ENCODE assay signal across 21 cellular contexts in genomic region chr12:115049617-115050016, GRCh38.
DNase-seq lines count a peak whose midpoint lies in the region; ATAC-seq, FAIRE-seq and TF ChIP-seq lines count a peak whose summit lies in the region.
"Had no signal": no experiment of that assay in that cellular context is flagged by ENCODE, and none has a peak within 500 bp of the region (broad histone marks: within the 10 kb centered on the region; RNA-seq: fewer than 3 reads in every experiment).

No MANE protein-coding gene starts in this region.

- H3K27ac ChIP-seq in SK-N-SH (ENCODE audit: low read depth in 2 of 2, low read length in 1 of 2) (no peak overlapping the region), PC-3 (ENCODE audit: low read length) (no peak overlapping the region)
- H3K27ac ChIP-seq: 22Rv1; BLaER1 treated with 17β-estradiol and CSF1 and Interleukin-3, amounts not matched to agents 10 nM and 100 nM had no signal

- H3F3A ChIP-seq in SK-N-SH (replicated peaks; ENCODE audit: insufficient read depth) (no peaks in the 10 kb centered on the region), PC-3 (ENCODE audit: low read length, unreplicated experiment) (no peaks in the 10 kb centered on the region)

- H4K20me1 ChIP-seq in SK-N-SH (ENCODE audit: insufficient read depth) = no peaks in the 10 kb centered on the region
- no peaks in the 10 kb centered on the region for H4K20me1 ChIP-seq in PC-3 (ENCODE audit: low read length)
- H4K20me1 ChIP-seq: BLaER1 treated with 17β-estradiol and CSF1 and Interleukin-3, amounts not matched to agents 10 nM and 100 nM had no signal

- H3K9me2 ChIP-seq in SK-N-SH (no peaks in the 10 kb centered on the region), PC-3 (replicated peaks; ENCODE audit: low read length) (no peaks in the 10 kb centered on the region)

- WGBS in SK-N-SH (ENCODE audit: low lambda C conversion rate) = 90% methylated on average over 4 of the region's 4 CpGs

- no peak overlapping the region for H3K4me2 ChIP-seq in SK-N-SH
- H3K4me2 ChIP-seq in PC-3 (ENCODE audit: low read length) = no peak overlapping the region
- H3K4me2 ChIP-seq: BLaER1 treated with 17β-estradiol and CSF1 and Interleukin-3, amounts not matched to agents 10 nM and 100 nM had no signal

- H2AFZ ChIP-seq in SK-N-SH (ENCODE audit: low read depth) (no peak overlapping the region), PC-3 (ENCODE audit: low read length) (no peak overlapping the region)

- no peak for ATAC-seq in SK-N-SH treated with all-trans-retinoic acid at 6 μM for 48 hours
- no peak for ATAC-seq in PC-3
- ATAC-seq in GM21825 (IDR thresholded peaks at IDR 0.05; ENCODE audit: unreplicated experiment) = no peak

- intact Hi-C loops in PC-3 (cut with micrococcal nuclease) = no loop called here

- CTCF ChIA-PET in SK-N-SH (lab: Yijun Ruan, JAX) (no interaction called here), PC-3 (lab: Charles Lee) (no interaction called here)

- H3K9ac ChIP-seq in SK-N-SH (no peak overlapping the region), PC-3 (ENCODE audit: low read length) (no peak overlapping the region)
- H3K9ac ChIP-seq: BLaER1 treated with 17β-estradiol and CSF1 and Interleukin-3, amounts not matched to agents 10 nM and 100 nM had no signal

- H3K4me1 ChIP-seq in SK-N-SH (ENCODE audit: control insufficient read depth in 1 of 2, insufficient read depth in 2 of 2, low read depth in 1 of 2, low read length in 1 of 2) = no peaks in the 10 kb centered on the region
- H3K4me1 ChIP-seq in PC-3 (ENCODE audit: insufficient read depth, low read length) = no peaks in the 10 kb centered on the region
- H3K4me1 ChIP-seq: BLaER1 treated with 17β-estradiol and CSF1 and Interleukin-3, amounts not matched to agents 10 nM and 100 nM had no signal

- DNase-seq in SK-N-SH = no peak
- peak; percentile 13 for DNase-seq in PC-3
- peak; percentile 12 to 34 for DNase-seq in cardiac fibroblast (ENCODE audit: low read depth in 2 of 2)
- peak; percentile 28 for DNase-seq in left kidney (ENCODE audit: low read depth, low spot score)
- DNase-seq in frontal cortex (ENCODE audit: low spot score in 2 of 2) = no peak
- DNase-seq in Kasumi-1 (lab: John Stamatoyannopoulos, UW) = no peak
- DNase-seq: DMS153, HCEC 1CT, KG1, MM.1S, NCI-H1105, NCI-H187, NCI-H446 treated with DMSO at 0.1 percent for 48 hours, NCI-H748 treated with DMSO at 0.1 percent for 48 hours, SHP77 treated with DMSO at 0.1 percent for 48 hours had no signal

- H3K36me3 ChIP-seq in SK-N-SH (replicated peaks in 1 of 2; ENCODE audit: control insufficient read depth in 1 of 2, insufficient read depth in 2 of 2, low read length in 1 of 2) = no peaks in the 10 kb centered on the region
- H3K36me3 ChIP-seq in PC-3 (ENCODE audit: low read depth, low read length) = no peaks in the 10 kb centered on the region
- H3K36me3 ChIP-seq: BLaER1 treated with 17β-estradiol and CSF1 and Interleukin-3, amounts not matched to agents 10 nM and 100 nM had no signal

- no peak for FAIRE-seq in frontal cortex (lab: Jason Lieb, UNC)
- FAIRE-seq: HTR-8/SVneo, RCC 7860 had no signal

- POLR2A ChIA-PET in SK-N-SH (lab: Yijun Ruan, JAX) (no interaction called here), PC-3 (lab: Charles Lee; ENCODE audit: unreplicated experiment) (interaction anchor here (0.6 kb wide), 1 partner anchor 97 kb away, joined by 4 read pairs; no protein-coding TSS in a partner anchor)

- BruUV-seq in PC-3 (replicated peaks; lab: Mats Ljungman, UMichigan) = no TSS peak

- TF ChIP-seq CTCF in SK-N-SH (IDR thresholded peaks at IDR 0.05) (no peak), PC-3 (conservative IDR thresholded peaks at IDR 0.05; ENCODE audit: low read depth, low read length) (no peak), cardiac fibroblast (IDR thresholded peaks at IDR 0.05; ENCODE audit: low read depth, low read length) (no peak)

- H3K4me3 ChIP-seq in SK-N-SH (ENCODE audit: low read depth in 2 of 2, low read length in 1 of 2) (no peak overlapping the region), PC-3 (ENCODE audit: low read length) (no peak overlapping the region), cardiac fibroblast (replicated peaks in 1 of 2; ENCODE audit: low read depth in 2 of 2, low read length in 2 of 2) (no peak overlapping the region)
- H3K4me3 ChIP-seq: BLaER1 treated with 17β-estradiol and CSF1 and Interleukin-3, amounts not matched to agents 10 nM and 100 nM had no signal

- no peaks in the 10 kb centered on the region for H3K79me2 ChIP-seq in SK-N-SH (ENCODE audit: insufficient read depth)
- H3K79me2 ChIP-seq in PC-3 (ENCODE audit: low read length) = no peaks in the 10 kb centered on the region

- no peak for TF ChIP-seq EP300 in SK-N-SH (IDR thresholded peaks at IDR 0.05; ENCODE audit: borderline replicate concordance in 1 of 2, low read depth in 1 of 2, low read length in 1 of 2)

- no peaks in the 10 kb centered on the region for H3K9me3 ChIP-seq in SK-N-SH
- no peaks in the 10 kb centered on the region for H3K9me3 ChIP-seq in PC-3 (ENCODE audit: low read length)
- H3K9me3 ChIP-seq: BLaER1 treated with 17β-estradiol and CSF1 and Interleukin-3, amounts not matched to agents 10 nM and 100 nM had no signal

- H3K27me3 ChIP-seq in SK-N-SH (ENCODE audit: insufficient read depth) = no peaks in the 10 kb centered on the region
- H3K27me3 ChIP-seq in PC-3 (ENCODE audit: low read length) = no peaks in the 10 kb centered on the region
- H3K27me3 ChIP-seq: BLaER1 treated with 17β-estradiol and CSF1 and Interleukin-3, amounts not matched to agents 10 nM and 100 nM had no signal

- no peak for TF ChIP-seq RAD21 in SK-N-SH (IDR thresholded peaks at IDR 0.05; ENCODE audit: low read length)

TF ChIP-seq in SK-N-SH, 30 proteins besides CTCF, POLR2A, EP300 and RAD21 (continues in another document):
- TF ChIP-seq JUND (IDR thresholded peaks at IDR 0.05) (no peak), RCOR1 (IDR thresholded peaks at IDR 0.05; ENCODE audit: low read length) (no peak), USF1 (IDR thresholded peaks at IDR 0.05; ENCODE audit: borderline replicate concordance, low read depth) (no peak), USF2 (IDR thresholded peaks at IDR 0.05; ENCODE audit: borderline replicate concordance, low read depth, low read length) (no peak), CHD2 (IDR thresholded peaks at IDR 0.05; ENCODE audit: low read length, partially characterized antibody) (no peak)

TF ChIP-seq in SK-N-SH treated with all-trans-retinoic acid at 6 μM for 48 hours, 23 proteins besides CTCF, POLR2A, EP300 and RAD21:
- TF ChIP-seq RARB (CRISPR knock-in tag; IDR thresholded peaks at IDR 0.05) (no peak), ZNF70 (CRISPR knock-in tag; IDR thresholded peaks at IDR 0.05) (no peak), CREB5 (CRISPR knock-in tag; IDR thresholded peaks at IDR 0.05; ENCODE audit: low read depth) (no peak), ZNF8 (CRISPR knock-in tag; IDR thresholded peaks at IDR 0.05) (no peak), CSDC2 (CRISPR knock-in tag; IDR thresholded peaks at IDR 0.05) (no peak), ZFP3 (CRISPR knock-in tag; IDR thresholded peaks at IDR 0.05) (no peak), TOX (CRISPR knock-in tag; IDR thresholded peaks at IDR 0.05; ENCODE audit: borderline replicate concordance) (no peak), CSRNP3 (CRISPR knock-in tag; IDR thresholded peaks at IDR 0.05) (no peak), ZC3H10 (CRISPR knock-in tag; IDR thresholded peaks at IDR 0.05) (no peak), ZFP30 (CRISPR knock-in tag; IDR thresholded peaks at IDR 0.05) (no peak), POU6F1 (CRISPR knock-in tag; IDR thresholded peaks at IDR 0.05; ENCODE audit: borderline replicate concordance, low read depth) (no peak), BACH2 (CRISPR knock-in tag; IDR thresholded peaks at IDR 0.05; ENCODE audit: borderline replicate concordance) (no peak), ARNTL (CRISPR knock-in tag; IDR thresholded peaks at IDR 0.05; ENCODE audit: borderline replicate concordance, low read depth) (no peak), GLIS3 (CRISPR knock-in tag; IDR thresholded peaks at IDR 0.05) (no peak)

Comparison
In these comparisons a context has a peak if more than half of its experiments do, and no peak if none do; other contexts are left out.
1. DNase-seq: peak in PC-3 (single experiment), cardiac fibroblast (2 of 2) and left kidney (single experiment); none in SK-N-SH (single experiment), frontal cortex (0 of 2) and Kasumi-1 (0 of 2).